In genomic region chr9:69762527-69762926, GRCh38 we compare ENCODE assay signal across 1 cellular context.
TF ChIP-seq lines count a peak whose summit lies in the region.

No MANE protein-coding gene starts in this region.

TF ChIP-seq in WTC11, 78 proteins besides CTCF, POLR2A, EP300 and RAD21 (continued from another document):
- TF ChIP-seq IRF1 (CRISPR knock-in tag; IDR thresholded peaks at IDR 0.05) (no peak), ELF4 (CRISPR knock-in tag; IDR thresholded peaks at IDR 0.05; ENCODE audit: low read depth) (no peak), CDX4 (CRISPR knock-in tag; IDR thresholded peaks at IDR 0.05; ENCODE audit: borderline replicate concordance) (no peak), NR2C2 (CRISPR knock-in tag; IDR thresholded peaks at IDR 0.05) (no peak), ZNF219 (CRISPR knock-in tag; IDR thresholded peaks at IDR 0.05; ENCODE audit: borderline replicate concordance) (no peak), ZNF281 (CRISPR knock-in tag; IDR thresholded peaks at IDR 0.05) (no peak), SP1 (CRISPR knock-in tag; conservative IDR thresholded peaks at IDR 0.05) (no peak), FOXP4 (CRISPR knock-in tag; IDR thresholded peaks at IDR 0.05) (no peak), ZNF232 (CRISPR knock-in tag; IDR thresholded peaks at IDR 0.05) (no peak), ZBTB43 (CRISPR knock-in tag; IDR thresholded peaks at IDR 0.05) (no peak), ESRRA (CRISPR knock-in tag; IDR thresholded peaks at IDR 0.05; ENCODE audit: borderline replicate concordance) (no peak), USF1 (CRISPR knock-in tag; IDR thresholded peaks at IDR 0.05) (no peak)
